9 cellular contexts compared by ENCODE assay signal in genomic region chr4:21768349-21769310, GRCh38.
DNase-seq lines count a peak whose midpoint lies in the region; ATAC-seq and TF ChIP-seq lines count a peak whose summit lies in the region.
"Had no signal": no experiment of that assay in that cellular context is flagged by ENCODE, and none has a peak within 500 bp of the region (broad histone marks: within the 10 kb centered on the region; RNA-seq: fewer than 3 reads in every experiment).

No MANE protein-coding gene starts in this region.

- ATAC-seq in GM19328 (IDR thresholded peaks at IDR 0.05; ENCODE audit: unreplicated experiment): peak; percentile 52
- ATAC-seq in GM21367 (IDR thresholded peaks at IDR 0.05; ENCODE audit: unreplicated experiment): no peak
- ATAC-seq in GM21717 (IDR thresholded peaks at IDR 0.05; ENCODE audit: unreplicated experiment): no peak

- peaks cover 18% of the 10 kb centered on the region for H3F3A ChIP-seq in SK-N-SH (replicated peaks; ENCODE audit: insufficient read depth)

- H3K4me1 ChIP-seq in SK-N-SH (ENCODE audit: control insufficient read depth in 1 of 2, insufficient read depth in 2 of 2, low read depth in 1 of 2, low read length in 1 of 2) (peaks cover 8 to 18% of the 10 kb centered on the region in 2 experiments; a peak in 3 of 4 replicates), sigmoid colon (peaks cover 0 to 10% (median 3%) of the 10 kb centered on the region in 4 donors)

- intact Hi-C loops in sigmoid colon (cut with DNase I): loop anchor here (1.0 kb wide), 1 partner anchor 256 kb away; no protein-coding TSS in a partner anchor

- H2AFZ ChIP-seq in SK-N-SH (ENCODE audit: low read depth): 0 out of 2 replicates have a peak overlapping the region, but pooled peaks have one; percentile 9

- POLR2A ChIA-PET in SK-N-SH (lab: Yijun Ruan, JAX): no interaction called here

- TF ChIP-seq RAD21 in SK-N-SH (IDR thresholded peaks at IDR 0.05; ENCODE audit: low read length): peak; percentile 98

- TF ChIP-seq EP300 in SK-N-SH (IDR thresholded peaks at IDR 0.05; ENCODE audit: borderline replicate concordance in 1 of 2, low read depth in 1 of 2, low read length in 1 of 2): no peak
- TF ChIP-seq EP300 in sigmoid colon (IDR thresholded peaks at IDR 0.05): no peak

- DNase-seq in COLO668 (lab: John Stamatoyannopoulos, UW; ENCODE audit: unreplicated experiment) (peak; percentile 6), LHCN-M2 (ENCODE audit: low read depth) (peak; percentile 47), SK-N-SH (peak; percentile 18), fibroblast of the aortic adventitia (ENCODE audit: low read depth) (peak; percentile 69), sigmoid colon (no peak)

- WGBS in SK-N-SH (ENCODE audit: low lambda C conversion rate): 28% methylated on average over 6 of the region's 6 CpGs
- 16 to 23% methylated on average over 6 of the region's 6 CpGs for WGBS in sigmoid colon, 2 donors

- H4K20me1 ChIP-seq in SK-N-SH (ENCODE audit: insufficient read depth): no peaks in the 10 kb centered on the region

- no peaks in the 10 kb centered on the region for H3K36me3 ChIP-seq in SK-N-SH (replicated peaks in 1 of 2; ENCODE audit: control insufficient read depth in 1 of 2, insufficient read depth in 2 of 2, low read length in 1 of 2)
- H3K36me3 ChIP-seq in sigmoid colon: no peaks in the 10 kb centered on the region

- TF ChIP-seq CTCF in SK-N-SH (IDR thresholded peaks at IDR 0.05) (peak; percentile 87), fibroblast of the aortic adventitia (IDR thresholded peaks at IDR 0.05; ENCODE audit: insufficient read depth, low read length) (peak; percentile 71), sigmoid colon (IDR thresholded peaks at IDR 0.05) (peak; percentile 54 to 72 (median 62))

- no peaks in the 10 kb centered on the region for H3K79me2 ChIP-seq in SK-N-SH (ENCODE audit: insufficient read depth)

- no peak overlapping the region; a peak in 1 of 4 replicates for H3K4me3 ChIP-seq in SK-N-SH (ENCODE audit: low read depth in 2 of 2, low read length in 1 of 2)
- no peak overlapping the region for H3K4me3 ChIP-seq in fibroblast of the aortic adventitia (ENCODE audit: low read depth, low read length)
- H3K4me3 ChIP-seq in sigmoid colon: no peak overlapping the region
- H3K4me3 ChIP-seq: SK-N-MC had no signal

- no peaks in the 10 kb centered on the region for H3K9me3 ChIP-seq in SK-N-SH
- H3K9me3 ChIP-seq in sigmoid colon: no peaks in the 10 kb centered on the region

- H3K27me3 ChIP-seq in SK-N-SH (ENCODE audit: insufficient read depth) (no peaks in the 10 kb centered on the region), sigmoid colon (no peaks in the 10 kb centered on the region)

- no peaks in the 10 kb centered on the region for H3K9me2 ChIP-seq in SK-N-SH

- CTCF ChIA-PET in SK-N-SH (lab: Yijun Ruan, JAX): interaction anchor here (0.7 to 9.0 kb wide), 24 partner anchors 17 to 995 kb away, joined by 3 to 234 read pairs (median 5); no protein-coding TSS in a partner anchor

- H3K4me2 ChIP-seq in SK-N-SH: peak overlapping the region; percentile 3; the same call in 1 of the 2 replicates

- H3K27ac ChIP-seq in SK-N-SH (ENCODE audit: low read depth in 2 of 2, low read length in 1 of 2) (peak overlapping the region; percentile 40 to 49), sigmoid colon (no peak overlapping the region)
- H3K27ac ChIP-seq: SK-N-MC had no signal

- no peak overlapping the region for H3K9ac ChIP-seq in SK-N-SH

- no peak for TF ChIP-seq POLR2A in sigmoid colon (IDR thresholded peaks at IDR 0.05)

TF ChIP-seq in SK-N-SH, 30 proteins besides CTCF, POLR2A, EP300 and RAD21:
- TF ChIP-seq SMC3 (IDR thresholded peaks at IDR 0.05; ENCODE audit: low read depth, low read length): peak; percentile 88
- peak; percentile 25 for TF ChIP-seq CHD2 (IDR thresholded peaks at IDR 0.05; ENCODE audit: low read length, partially characterized antibody)
- TF ChIP-seq MAX (IDR thresholded peaks at IDR 0.05; ENCODE audit: low read depth): no peak

Comparison
In these comparisons a context has a peak if more than half of its experiments do, and no peak if none do; other contexts are left out.
1. H3K27ac ChIP-seq: peak in SK-N-SH (2 of 2); none in sigmoid colon (0 of 4).
2. Peak in every context shown above with its lines, with median percentiles within 50 percentile points of each other: CTCF ChIP-seq.